In the genomic region with DNA sequence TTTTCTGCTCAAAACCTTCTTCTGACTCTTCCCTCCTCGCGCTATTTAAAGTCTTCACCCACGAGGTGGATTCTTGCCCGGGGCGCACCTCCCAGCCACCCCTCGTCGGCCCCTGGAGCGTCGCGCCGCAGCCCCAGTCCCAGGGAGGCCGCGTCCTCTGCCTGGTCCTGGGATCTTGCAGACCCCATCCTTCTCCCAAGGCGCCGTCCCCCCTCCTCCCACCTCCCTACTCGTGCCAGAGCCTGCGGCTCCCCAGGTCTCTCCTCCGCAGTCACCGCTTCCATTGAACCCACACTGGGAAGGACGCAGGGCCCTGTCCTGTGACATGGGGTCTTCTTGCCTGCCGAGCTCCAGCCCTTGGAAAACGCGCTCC, we compare ENCODE assay signal across 8 cellular contexts. TPM values are rescaled to one million over a fixed set of nuclear protein-coding genes. Genes with fewer than 3 reads are reported as not detected.
DNase-seq lines count a peak whose midpoint lies in the region; ATAC-seq and TF ChIP-seq lines count a peak whose summit lies in the region.

No MANE protein-coding gene starts in this region.

- 0 out of 2 replicates have a peak, but pooled peaks cover 3% of the 10 kb centered on the region for H3K4me1 ChIP-seq in HUES6 (ENCODE audit: control insufficient read depth, insufficient read depth, low read length)
- peaks cover 13% of the 10 kb centered on the region for H3K4me1 ChIP-seq in body of pancreas

- peaks cover 31% of the 10 kb centered on the region for H3K4me1 Mint-ChIP-seq in activated naive CD4-positive, alpha-beta T cell treated with anti-CD3 and anti-CD28 coated beads, Interleukin-2, amount 10 ng/mL, durations not matched to agents 7 days and 5 days
- peaks cover 25% of the 10 kb centered on the region for H3K4me1 Mint-ChIP-seq in stimulated activated memory B cell treated with anti-CD40 and anti-IgM and Interleukin-4, amounts not matched to agents 10 μg/mL and 1 μg/mL and 100 μg/mL, for 72 hours

- TF ChIP-seq POLR2A in body of pancreas (IDR thresholded peaks at IDR 0.05) = no peak

- DNase-seq in activated naive CD4-positive, alpha-beta T cell treated with anti-CD3 and anti-CD28 coated beads, Interleukin-2, amount 10 ng/mL, durations not matched to agents 7 days and 5 days = peak; percentile 24
- DNase-seq in activated naive CD4-positive, alpha-beta T cell treated with anti-CD3 and anti-CD28 coated beads, Interleukin-2, amount 50 U/mL, for 16 hours = no peak
- DNase-seq in body of pancreas (peak in 2 of 4 donors; percentile 10 to 19), islet precursor cell (peak; percentile 55)
- DNase-seq in NK-92 treated with Interleukin-12 subunit alpha and Interleukin-12 subunit beta, amount 100 ng/mL, for 24 hours (lab: John Stamatoyannopoulos, UW) = no peak
- no peak for DNase-seq in activated CD4-positive, alpha-beta T cell treated with anti-CD3 and anti-CD28 coated beads for 1 hour

- H3K4me3 ChIP-seq in HUES6 (ENCODE audit: low read depth, low read length) = peak overlapping the region; percentile 98
- peak overlapping the region; percentile 70 to 87 for H3K4me3 ChIP-seq in body of pancreas

- H3K36me3 Mint-ChIP-seq in activated naive CD4-positive, alpha-beta T cell treated with anti-CD3 and anti-CD28 coated beads, Interleukin-2, amount 10 ng/mL, durations not matched to agents 7 days and 5 days = peaks cover 39% of the 10 kb centered on the region
- peaks cover 23% of the 10 kb centered on the region for H3K36me3 Mint-ChIP-seq in stimulated activated memory B cell treated with anti-CD40 and anti-IgM and Interleukin-4, amounts not matched to agents 10 μg/mL and 1 μg/mL and 100 μg/mL, for 72 hours

- CTCF ChIA-PET in activated naive CD4-positive, alpha-beta T cell treated with anti-CD3 and anti-CD28 coated beads, Interleukin-2, amount 10 ng/mL, durations not matched to agents 7 days and 5 days (lab: Charles Lee) = no interaction called here

- intact Hi-C loops in body of pancreas (cut with DNase I) = no loop called here

- TF ChIP-seq CTCF in body of pancreas (IDR thresholded peaks at IDR 0.05) = no peak

- H3K27me3 ChIP-seq in HUES6 (ENCODE audit: control insufficient read depth, insufficient read depth, low read length) (no peaks in the 10 kb centered on the region), body of pancreas (no peaks in the 10 kb centered on the region)

- peaks cover 3% of the 10 kb centered on the region for H3K27me3 Mint-ChIP-seq in activated naive CD4-positive, alpha-beta T cell treated with anti-CD3 and anti-CD28 coated beads, Interleukin-2, amount 10 ng/mL, durations not matched to agents 7 days and 5 days
- H3K27me3 Mint-ChIP-seq in stimulated activated memory B cell treated with anti-CD40 and anti-IgM and Interleukin-4, amounts not matched to agents 10 μg/mL and 1 μg/mL and 100 μg/mL, for 72 hours = no peaks in the 10 kb centered on the region

- peak; percentile 13 for ATAC-seq in body of pancreas
- ATAC-seq in stimulated activated memory B cell treated with anti-CD40 and anti-IgM and Interleukin-4, amounts not matched to agents 10 μg/mL and 1 μg/mL and 100 μg/mL, for 72 hours = peak; percentile 3

- H3K4me3 Mint-ChIP-seq in activated naive CD4-positive, alpha-beta T cell treated with anti-CD3 and anti-CD28 coated beads, Interleukin-2, amount 10 ng/mL, durations not matched to agents 7 days and 5 days = peak overlapping the region; percentile 97
- H3K4me3 Mint-ChIP-seq in stimulated activated memory B cell treated with anti-CD40 and anti-IgM and Interleukin-4, amounts not matched to agents 10 μg/mL and 1 μg/mL and 100 μg/mL, for 72 hours = peak overlapping the region; percentile 97

- no peaks in the 10 kb centered on the region for H3K36me3 ChIP-seq in HUES6 (ENCODE audit: control insufficient read depth, insufficient read depth, low read length)
- no peaks in the 10 kb centered on the region for H3K36me3 ChIP-seq in body of pancreas (replicated peaks in 1 of 2; ENCODE audit: insufficient read depth in 1 of 2, low read depth in 2 of 2)

- peaks cover 29% of the 10 kb centered on the region for H3K9me3 Mint-ChIP-seq in activated naive CD4-positive, alpha-beta T cell treated with anti-CD3 and anti-CD28 coated beads, Interleukin-2, amount 10 ng/mL, durations not matched to agents 7 days and 5 days
- peaks cover 7% of the 10 kb centered on the region for H3K9me3 Mint-ChIP-seq in stimulated activated memory B cell treated with anti-CD40 and anti-IgM and Interleukin-4, amounts not matched to agents 10 μg/mL and 1 μg/mL and 100 μg/mL, for 72 hours

- H3K9me3 ChIP-seq in HUES6 (ENCODE audit: control insufficient read depth, insufficient read depth, low read depth, low read length) (peaks cover 3% of the 10 kb centered on the region; the same call in 1 of the 2 replicates), body of pancreas (peaks cover 0 to 6% (median 0%) of the 10 kb centered on the region in 3 donors)

- H3K27ac Mint-ChIP-seq in activated naive CD4-positive, alpha-beta T cell treated with anti-CD3 and anti-CD28 coated beads, Interleukin-2, amount 10 ng/mL, durations not matched to agents 7 days and 5 days = peak overlapping the region; percentile 91
- peak overlapping the region; percentile 92 for H3K27ac Mint-ChIP-seq in stimulated activated memory B cell treated with anti-CD40 and anti-IgM and Interleukin-4, amounts not matched to agents 10 μg/mL and 1 μg/mL and 100 μg/mL, for 72 hours

- H3K27ac ChIP-seq in HUES6 (ENCODE audit: low read depth, low read length) = peak overlapping the region; percentile 67; the same call in 1 of the 2 replicates
- H3K27ac ChIP-seq in body of pancreas = peak overlapping the region in 3 of 4 donors; percentile 87 to 94 (median 93)

- WGBS in body of pancreas, 2 donors = 1 to 2% methylated on average over 19 to 23 of the region's 23 CpGs

- peak overlapping the region; percentile 95 for H3K9ac ChIP-seq in HUES6 (ENCODE audit: low read length)

RNA-seq across cellular contexts. Expression of a gene that starts 0.5 kb away (rescaled TPM):
- 10 to 100 TPM in 1 of 2 donors, 1 to 10 TPM in 1; 9.3 to 10.9 TPM for total RNA-seq in body of pancreas

RNA-seq across cellular contexts. Expression of a gene that starts 42.1 kb away (rescaled TPM):
- total RNA-seq in body of pancreas = 10 to 100 TPM in 1 of 2 donors, 1 to 10 TPM in 1; 6.5 to 10.9 TPM

Comparison
In these comparisons a context has a peak if more than half of its experiments do, and no peak if none do; other contexts are left out.
1. DNase-seq: peak in activated naive CD4-positive, alpha-beta T cell treated with anti-CD3 and anti-CD28 coated beads, Interleukin-2, amount 10 ng/mL, durations not matched to agents 7 days and 5 days (single experiment) and islet precursor cell (single experiment); none in activated naive CD4-positive, alpha-beta T cell treated with anti-CD3 and anti-CD28 coated beads, Interleukin-2, amount 50 U/mL, for 16 hours (single experiment), NK-92 treated with Interleukin-12 subunit alpha and Interleukin-12 subunit beta, amount 100 ng/mL, for 24 hours (single experiment) and activated CD4-positive, alpha-beta T cell treated with anti-CD3 and anti-CD28 coated beads for 1 hour (single experiment).